Comparison of ENCODE assay signal across 8 cellular contexts in genomic region chr1:155974208-155975165, GRCh38. TPM values are rescaled to one million over a fixed set of nuclear protein-coding genes. Genes with fewer than 3 reads are reported as not detected.
DNase-seq lines count a peak whose midpoint lies in the region; ATAC-seq lines count a peak whose summit lies in the region.

No MANE protein-coding gene starts in this region.

- no peaks in the 10 kb centered on the region for H3K27me3 ChIP-seq in iPS-18a (ENCODE audit: control insufficient read depth, insufficient read depth, low read length)

- peaks cover 65% of the 10 kb centered on the region for H3K4me1 Mint-ChIP-seq in activated naive CD4-positive, alpha-beta T cell treated with anti-CD3 and anti-CD28 coated beads for 36 hours (ENCODE audit: low read depth)
- H3K4me1 Mint-ChIP-seq in activated T-helper 17 cell treated with anti-CD3 and anti-CD28 coated beads, Interleukin-2, amount 50 U/mL, for 72 hours, result peaks cover 55% of the 10 kb centered on the region

- intact Hi-C loops in activated naive CD4-positive, alpha-beta T cell treated with anti-CD3 and anti-CD28 coated beads for 36 hours (cut with micrococcal nuclease), result loop anchor here (5.0 to 10.0 kb wide), 2 partner anchors 238 to 700 kb away; partner anchors contain the start of genes CLK2, HCN3 and PMF1

- H3K36me3 ChIP-seq in iPS-18a (ENCODE audit: control insufficient read depth, low read depth, low read length), result peaks cover 3% of the 10 kb centered on the region

- peak overlapping the region; percentile 98 for H3K4me3 Mint-ChIP-seq in activated naive CD4-positive, alpha-beta T cell treated with anti-CD3 and anti-CD28 coated beads for 36 hours
- H3K4me3 Mint-ChIP-seq in activated T-helper 17 cell treated with anti-CD3 and anti-CD28 coated beads, Interleukin-2, amount 50 U/mL, for 72 hours, result peak overlapping the region; percentile 100

- no peaks in the 10 kb centered on the region for H3K27me3 Mint-ChIP-seq in activated naive CD4-positive, alpha-beta T cell treated with anti-CD3 and anti-CD28 coated beads for 36 hours (ENCODE audit: low read depth)
- H3K27me3 Mint-ChIP-seq in activated T-helper 17 cell treated with anti-CD3 and anti-CD28 coated beads, Interleukin-2, amount 50 U/mL, for 72 hours, result no peaks in the 10 kb centered on the region

- peak overlapping the region; percentile 70 for H3K4me3 ChIP-seq in iPS-18a (ENCODE audit: low read length)

- no peak for DNase-seq in activated naive CD4-positive, alpha-beta T cell treated with anti-CD3 and anti-CD28 coated beads for 36 hours
- no peak for DNase-seq in activated naive CD4-positive, alpha-beta T cell (lab: John Stamatoyannopoulos, UW)
- DNase-seq in substantia nigra (lab: John Stamatoyannopoulos, UW), result peak; percentile 47 to 96 (median 82)
- no peak for DNase-seq in GF-D8 (lab: John Stamatoyannopoulos, UW)
- DNase-seq in effector CD8-positive, alpha-beta T cell (lab: John Stamatoyannopoulos, UW), result no peak
- no peak for DNase-seq in NAMALWA (ENCODE audit: low spot score)

- H3K9me3 Mint-ChIP-seq in activated naive CD4-positive, alpha-beta T cell treated with anti-CD3 and anti-CD28 coated beads for 36 hours, result no peaks in the 10 kb centered on the region
- no peaks in the 10 kb centered on the region for H3K9me3 Mint-ChIP-seq in activated T-helper 17 cell treated with anti-CD3 and anti-CD28 coated beads, Interleukin-2, amount 50 U/mL, for 72 hours

- CTCF ChIA-PET in activated naive CD4-positive, alpha-beta T cell treated with anti-CD3 and anti-CD28 coated beads for 36 hours (lab: Charles Lee), result interaction anchor here (0.8 to 1.9 kb wide), 6 partner anchors 15 to 71 kb away, joined by 3 to 7 read pairs (median 3); no protein-coding TSS in a partner anchor

- peaks cover 43% of the 10 kb centered on the region for H3K36me3 Mint-ChIP-seq in activated naive CD4-positive, alpha-beta T cell treated with anti-CD3 and anti-CD28 coated beads for 36 hours (ENCODE audit: low read depth)
- peaks cover 91% of the 10 kb centered on the region for H3K36me3 Mint-ChIP-seq in activated T-helper 17 cell treated with anti-CD3 and anti-CD28 coated beads, Interleukin-2, amount 50 U/mL, for 72 hours (ENCODE audit: low read depth)

- H3K9ac ChIP-seq in iPS-18a (ENCODE audit: low read length), result peak overlapping the region; percentile 88

- no peak for ATAC-seq in activated T-helper 17 cell treated with anti-CD3 and anti-CD28 coated beads, Interleukin-2, amount 50 U/mL, for 72 hours (replicated peaks)

- peak overlapping the region; percentile 99 for H3K27ac Mint-ChIP-seq in activated naive CD4-positive, alpha-beta T cell treated with anti-CD3 and anti-CD28 coated beads for 36 hours
- peak overlapping the region; percentile 99 for H3K27ac Mint-ChIP-seq in activated T-helper 17 cell treated with anti-CD3 and anti-CD28 coated beads, Interleukin-2, amount 50 U/mL, for 72 hours

- no peaks in the 10 kb centered on the region for H3K9me3 ChIP-seq in iPS-18a (ENCODE audit: control insufficient read depth, low read depth, low read length)

- H3K27ac ChIP-seq in iPS-18a (ENCODE audit: low read length) (no peak overlapping the region), substantia nigra (ENCODE audit: low read depth, low read length, poor library complexity, severe bottlenecking) (peak overlapping the region; percentile 100)

- peaks cover 43% of the 10 kb centered on the region for H3K4me1 ChIP-seq in iPS-18a (ENCODE audit: control insufficient read depth, low read depth, low read length)

RNA-seq across cellular contexts. Expression of gene ARHGEF2, which starts 3.9 kb away (rescaled TPM):
- 100 to 1,000 TPM; 154 to 159 TPM for total RNA-seq in activated naive CD4-positive, alpha-beta T cell treated with anti-CD3 and anti-CD28 coated beads for 36 hours
- total RNA-seq in activated T-helper 17 cell treated with anti-CD3 and anti-CD28 coated beads, Interleukin-2, amount 50 U/mL, for 72 hours, result 100 to 1,000 TPM; 108 to 205 TPM

RNA-seq across cellular contexts. Expression of gene RXFP4, which starts 33.0 kb away (rescaled TPM):
- total RNA-seq in activated naive CD4-positive, alpha-beta T cell treated with anti-CD3 and anti-CD28 coated beads for 36 hours, result under 1 TPM in 1 of 2 experiments, not detected in 1; 0.29 TPM
- not detected for total RNA-seq in activated T-helper 17 cell treated with anti-CD3 and anti-CD28 coated beads, Interleukin-2, amount 50 U/mL, for 72 hours

RNA-seq across cellular contexts. Expression of gene KHDC4, which starts 40.3 kb away (rescaled TPM):
- 10 to 100 TPM; 82.3 to 87.2 TPM for total RNA-seq in activated naive CD4-positive, alpha-beta T cell treated with anti-CD3 and anti-CD28 coated beads for 36 hours
- 100 to 1,000 TPM in 1 of 2 donors, 10 to 100 TPM in 1; 67.5 to 109 TPM for total RNA-seq in activated T-helper 17 cell treated with anti-CD3 and anti-CD28 coated beads, Interleukin-2, amount 50 U/mL, for 72 hours

RNA-seq across cellular contexts. Expression of gene SSR2, which starts 46.3 kb away (rescaled TPM):
- total RNA-seq in activated naive CD4-positive, alpha-beta T cell treated with anti-CD3 and anti-CD28 coated beads for 36 hours, result 100 to 1,000 TPM; 141 to 142 TPM
- 100 to 1,000 TPM; 194 to 208 TPM for total RNA-seq in activated T-helper 17 cell treated with anti-CD3 and anti-CD28 coated beads, Interleukin-2, amount 50 U/mL, for 72 hours

Comparison
In these comparisons a context has a peak if more than half of its experiments do, and no peak if none do; other contexts are left out.
1. DNase-seq: peak in substantia nigra (49 of 49); none in activated naive CD4-positive, alpha-beta T cell treated with anti-CD3 and anti-CD28 coated beads for 36 hours (single experiment), activated naive CD4-positive, alpha-beta T cell (0 of 4), GF-D8 (single experiment), effector CD8-positive, alpha-beta T cell (single experiment) and NAMALWA (single experiment).